ENCODE assay signal across 7 cellular contexts in genomic region chr9:121291536-121291935, GRCh38. TPM values are rescaled to one million over a fixed set of nuclear protein-coding genes. Genes with fewer than 3 reads are reported as not detected.
DNase-seq lines count a peak whose midpoint lies in the region; ATAC-seq and TF ChIP-seq lines count a peak whose summit lies in the region.
"Not testable (repeated sequence)": the region's sequence is repeated elsewhere in the genome, so short reads cannot be mapped to it uniquely, and the experiment has no call there.

No MANE protein-coding gene starts in this region.

- intact Hi-C loops in dorsolateral prefrontal cortex (cut with DNase I); heart left ventricle (cut with DNase I); tibial artery (cut with DNase I; ENCODE audit: low total_unique reads): not testable (repeated sequence)

- H3K27ac ChIP-seq in dorsolateral prefrontal cortex (peak overlapping the region in 58 of 59 donors; percentile 42 to 100 (median 98)), heart left ventricle (peak overlapping the region in 8 of 12 donors; percentile 1 to 97 (median 92)), rectal smooth muscle tissue (ENCODE audit: low read depth, low read length) (peak overlapping the region; percentile 53), stomach smooth muscle (ENCODE audit: low read length) (peak overlapping the region; percentile 81), tibial artery (peak overlapping the region; percentile 92 to 95)

- not testable (repeated sequence) for TF ChIP-seq CTCF in dorsolateral prefrontal cortex (IDR thresholded peaks at IDR 0.05 in 54 of 56, conservative IDR thresholded peaks at IDR 0.05 in 2 of 56; ENCODE audit: low read depth in 1 of 56, partially characterized antibody in 56 of 56); heart left ventricle (IDR thresholded peaks at IDR 0.05); tibial artery (IDR thresholded peaks at IDR 0.05)

- H3K4me3 ChIP-seq in dorsolateral prefrontal cortex; heart left ventricle; rectal smooth muscle tissue (ENCODE audit: low read length); stomach smooth muscle (ENCODE audit: low read length in 2 of 2); tibial artery: not testable (repeated sequence)

- TF ChIP-seq POLR2A in heart left ventricle (IDR thresholded peaks at IDR 0.05), result not testable (repeated sequence)

- DNase-seq in activated effector memory CD4-positive, alpha-beta T cell treated with anti-CD3 and anti-CD28 coated beads, Interleukin-2, amount 50 U/mL, for 16 hours, result peak; percentile 8
- DNase-seq in dorsolateral prefrontal cortex (peak in 1 of 10 donors; percentile 14), mesenteric fat pad (ENCODE audit: low spot score) (peak; percentile 67)
- DNase-seq in heart left ventricle, tibial artery: not testable (repeated sequence)

- H3K36me3 ChIP-seq in heart left ventricle (peaks cover 0 to 17% (median 0%) of the 10 kb centered on the region in 9 donors), stomach smooth muscle (ENCODE audit: control insufficient read depth in 2 of 2, insufficient read depth in 2 of 2, low read length in 2 of 2) (peaks cover 0 to 10% of the 10 kb centered on the region in 2 donors)
- not testable (repeated sequence) for H3K36me3 ChIP-seq in rectal smooth muscle tissue (ENCODE audit: control insufficient read depth, insufficient read depth, low read length); tibial artery

- not testable (repeated sequence) for H3K9ac ChIP-seq in rectal smooth muscle tissue (ENCODE audit: low read length); stomach smooth muscle (ENCODE audit: low read length in 2 of 2)

- not testable (repeated sequence) for H3K9me3 ChIP-seq in heart left ventricle; stomach smooth muscle (ENCODE audit: control insufficient read depth in 2 of 2, low read length in 2 of 2); tibial artery

- WGBS in heart left ventricle, 4 donors, result 70 to 93% (median 79%) methylated on average over 4 of the region's 4 CpGs

- not testable (repeated sequence) for H3K27me3 ChIP-seq in dorsolateral prefrontal cortex; heart left ventricle; rectal smooth muscle tissue (ENCODE audit: control insufficient read depth, insufficient read depth, low read length); stomach smooth muscle (ENCODE audit: control insufficient read depth in 1 of 2, insufficient read depth in 2 of 2, low read length in 2 of 2); tibial artery

- H3K4me1 ChIP-seq in heart left ventricle (peaks cover 40 to 95% (median 78%) of the 10 kb centered on the region in 12 donors), rectal smooth muscle tissue (ENCODE audit: control insufficient read depth, insufficient read depth, low read length) (peaks cover 76% of the 10 kb centered on the region), stomach smooth muscle (ENCODE audit: control insufficient read depth, insufficient read depth, low read length) (peaks cover 90% of the 10 kb centered on the region), tibial artery (peaks cover 18 to 100% (median 83%) of the 10 kb centered on the region in 4 donors)

- ATAC-seq in heart left ventricle, result not testable (repeated sequence)

RNA-seq across cellular contexts. Expression of gene GSN, which starts 23.6 kb away (rescaled TPM):
- total RNA-seq in dorsolateral prefrontal cortex (100 to 1,000 TPM in 119 of 120 experiments, 10 to 100 TPM in 1; 88.2 to 740 (median 233) TPM), heart left ventricle (1,000 to 10,000 TPM in 2 of 9 donors, 100 to 1,000 TPM in 7; 422 to 2,088 (median 703) TPM), mesenteric fat pad (843 TPM)
- 100 to 1,000 TPM; 379 to 481 TPM for polyA plus RNA-seq in heart left ventricle
